In genomic region chrX:107742754-107743191, GRCh38 we compare ENCODE assay signal across 11 cellular contexts. TPM values are rescaled to one million over a fixed set of nuclear protein-coding genes. Genes with fewer than 3 reads are reported as not detected.
A peak's percentile ranks its signal among the peaks of the same experiment; 100 is the strongest.
DNase-seq lines count a peak whose midpoint lies in the region; ATAC-seq and TF ChIP-seq lines count a peak whose summit lies in the region.
"Had no signal": no experiment of that assay in that cellular context is flagged by ENCODE, and none has a peak within 500 bp of the region (broad histone marks: within the 10 kb centered on the region; RNA-seq: fewer than 3 reads in every experiment).

No MANE protein-coding gene starts in this region.

- H3K36me3 Mint-ChIP-seq in activated CD4-positive, alpha-beta T cell treated with anti-CD3 and anti-CD28 coated beads, Interleukin-2, amount 10 ng/mL, durations not matched to agents 7 days and 5 days (ENCODE audit: low read depth): no peaks in the 10 kb centered on the region

- intact Hi-C loops in mucosa of descending colon (cut with DNase I, micrococcal nuclease) (no loop called here), tibial artery (cut with DNase I; ENCODE audit: low total_unique reads) (no loop called here)

- no peak for TF ChIP-seq CTCF in mucosa of descending colon (IDR thresholded peaks at IDR 0.05)
- no peak for TF ChIP-seq CTCF in tibial artery (IDR thresholded peaks at IDR 0.05)

- peak; percentile 42 for ATAC-seq in mucosa of descending colon

- peak overlapping the region; percentile 70 for H3K4me3 Mint-ChIP-seq in activated CD4-positive, alpha-beta T cell treated with anti-CD3 and anti-CD28 coated beads, Interleukin-2, amount 10 ng/mL, durations not matched to agents 7 days and 5 days

- H3K9me3 ChIP-seq in mucosa of descending colon: no peaks in the 10 kb centered on the region
- H3K9me3 ChIP-seq in tibial artery: no peaks in the 10 kb centered on the region

- no peaks in the 10 kb centered on the region for H3K36me3 ChIP-seq in mucosa of descending colon (ENCODE audit: low read depth)
- H3K36me3 ChIP-seq in tibial artery: no peaks in the 10 kb centered on the region

- H3K27ac Mint-ChIP-seq in activated CD4-positive, alpha-beta T cell treated with anti-CD3 and anti-CD28 coated beads, Interleukin-2, amount 10 ng/mL, durations not matched to agents 7 days and 5 days: peak overlapping the region; percentile 96

- peaks cover 3% of the 10 kb centered on the region for H3K27me3 Mint-ChIP-seq in activated CD4-positive, alpha-beta T cell treated with anti-CD3 and anti-CD28 coated beads, Interleukin-2, amount 10 ng/mL, durations not matched to agents 7 days and 5 days

- H3K27me3 ChIP-seq in tibial artery: no peaks in the 10 kb centered on the region

- DNase-seq in activated CD4-positive, alpha-beta T cell treated with anti-CD3 and anti-CD28 coated beads, Interleukin-2, amount 10 ng/mL, durations not matched to agents 7 days and 5 days: no peak
- no peak for DNase-seq in activated CD4-positive, alpha-beta T cell treated with anti-CD3 and anti-CD28 coated beads, Interleukin-2, amount 50 U/mL, for 48 hours
- no peak for DNase-seq in caudate nucleus (lab: John Stamatoyannopoulos, UW)
- peak; percentile 34 to 64 (median 60) for DNase-seq in mucosa of descending colon
- peak in 1 of 2 donors; percentile 68 for DNase-seq in tibial artery
- DNase-seq in HCEC 1CT: no peak
- no peak for DNase-seq in stimulated activated CD4-positive, alpha-beta T cell treated with anti-CD3 and anti-CD28 coated beads, Interleukin-2, amount 100 ng/mL, for 24 hours
- no peak for DNase-seq in NCI-H82 (lab: John Stamatoyannopoulos, UW)

- CTCF ChIA-PET in activated CD4-positive, alpha-beta T cell treated with anti-CD3 and anti-CD28 coated beads, Interleukin-2, amount 10 ng/mL, durations not matched to agents 7 days and 5 days (lab: Charles Lee): interaction anchor here (0.8 to 1.6 kb wide), 2 partner anchors 14 to 19 kb away, joined by 3 to 5 read pairs; no protein-coding TSS in a partner anchor

- H3K4me3 ChIP-seq in mucosa of descending colon (no peak overlapping the region), tibial artery (peak overlapping the region; percentile 19 to 36)

- POLR2A ChIA-PET in activated CD4-positive, alpha-beta T cell treated with anti-CD3 and anti-CD28 coated beads, Interleukin-2, amount 10 ng/mL, durations not matched to agents 7 days and 5 days (lab: Charles Lee): interaction anchor here (0.6 kb wide), 1 partner anchor 10 kb away, joined by 3 read pairs; no protein-coding TSS in a partner anchor

- H3K4me1 ChIP-seq in mucosa of descending colon (ENCODE audit: low read depth) (peaks cover 24% of the 10 kb centered on the region), tibial artery (peaks cover 6 to 80% (median 27%) of the 10 kb centered on the region in 4 donors)

- peaks cover 26% of the 10 kb centered on the region for H3K4me1 Mint-ChIP-seq in activated CD4-positive, alpha-beta T cell treated with anti-CD3 and anti-CD28 coated beads, Interleukin-2, amount 10 ng/mL, durations not matched to agents 7 days and 5 days

- H3K27ac ChIP-seq in caudate nucleus (ENCODE audit: low read depth, low read length) (peak overlapping the region; percentile 96), tibial artery (peak overlapping the region; percentile 92 to 97)

- H3K9me3 Mint-ChIP-seq in activated CD4-positive, alpha-beta T cell treated with anti-CD3 and anti-CD28 coated beads, Interleukin-2, amount 10 ng/mL, durations not matched to agents 7 days and 5 days: no peaks in the 10 kb centered on the region

RNA-seq across cellular contexts. Expression of gene TSC22D3, which starts 32.8 kb away (rescaled TPM):
- total RNA-seq in activated CD4-positive, alpha-beta T cell treated with anti-CD3 and anti-CD28 coated beads, Interleukin-2, amount 10 ng/mL, durations not matched to agents 7 days and 5 days: 10 to 100 TPM; 36.5 to 41.9 TPM
- 100 to 1,000 TPM in 1 of 3 donors, 10 to 100 TPM in 2; 14.1 to 118 (median 64.7) TPM for total RNA-seq in mucosa of descending colon

RNA-seq across cellular contexts. Expression of gene NCBP2L, which starts 34.8 kb away (rescaled TPM):
- not detected for total RNA-seq in activated CD4-positive, alpha-beta T cell treated with anti-CD3 and anti-CD28 coated beads, Interleukin-2, amount 10 ng/mL, durations not matched to agents 7 days and 5 days
- total RNA-seq in mucosa of descending colon: not detected
- total RNA-seq: HT1080, RPMI7951, subcutaneous adipose tissue had no signal

Comparison
In these comparisons a context has a peak if more than half of its experiments do, and no peak if none do; other contexts are left out.
1. DNase-seq: peak in mucosa of descending colon (3 of 3); none in activated CD4-positive, alpha-beta T cell treated with anti-CD3 and anti-CD28 coated beads, Interleukin-2, amount 10 ng/mL, durations not matched to agents 7 days and 5 days (single experiment), activated CD4-positive, alpha-beta T cell treated with anti-CD3 and anti-CD28 coated beads, Interleukin-2, amount 50 U/mL, for 48 hours (0 of 2), caudate nucleus (0 of 61), HCEC 1CT (single experiment), stimulated activated CD4-positive, alpha-beta T cell treated with anti-CD3 and anti-CD28 coated beads, Interleukin-2, amount 100 ng/mL, for 24 hours (0 of 2) and NCI-H82 (single experiment).